Comparison of ENCODE assay signal across 10 cellular contexts in genomic region chr10:21524131-21524525, GRCh38. TPM values are rescaled to one million over a fixed set of nuclear protein-coding genes. Genes with fewer than 3 reads are reported as not detected.
DNase-seq lines count a peak whose midpoint lies in the region; ATAC-seq and TF ChIP-seq lines count a peak whose summit lies in the region.
"Had no signal": no experiment of that assay in that cellular context is flagged by ENCODE, and none has a peak within 500 bp of the region (broad histone marks: within the 10 kb centered on the region; RNA-seq: fewer than 3 reads in every experiment).

No MANE protein-coding gene starts in this region.

- peaks cover 17% of the 10 kb centered on the region for H3K27me3 Mint-ChIP-seq in H9 (ENCODE audit: low read depth)

- no peak overlapping the region for H2BK12ac ChIP-seq in H9 (ENCODE audit: insufficient read length, low read depth, low read length)

- H3T11ph ChIP-seq in H9 (ENCODE audit: low read length): no peak overlapping the region

- no peak overlapping the region for H3K56ac ChIP-seq in H9 (ENCODE audit: insufficient read length, low read depth, low read length)

- no peak overlapping the region for H2BK20ac ChIP-seq in H9 (ENCODE audit: low read depth, low read length, poor library complexity, severe bottlenecking)

- H4K5ac ChIP-seq in H9 (ENCODE audit: insufficient read length, low read depth, low read length): no peak overlapping the region

- H3K23ac ChIP-seq in H9 (ENCODE audit: insufficient read length, low read depth, low read length): no peak overlapping the region

- H3K36me3 Mint-ChIP-seq in H9 (ENCODE audit: insufficient read depth in 1 of 3, low read depth in 3 of 3): no peaks in the 10 kb centered on the region; a peak in 1 of 7 replicates

- no peak overlapping the region for H4K91ac ChIP-seq in H9 (ENCODE audit: insufficient read length, low read depth, low read length)

- no peak for DNase-seq in H9
- no peak for DNase-seq in ascending aorta (ENCODE audit: low spot score in 2 of 2)
- DNase-seq in spleen: no peak
- no peak for DNase-seq in SIG-M5 (lab: John Stamatoyannopoulos, UW)
- DNase-seq in pons (ENCODE audit: low spot score): no peak
- DNase-seq: colonic mucosa, GDM1 had no signal

- H2AFZ ChIP-seq in H9 (ENCODE audit: low read length): no peak overlapping the region

- H3K36me3 ChIP-seq in ascending aorta (no peaks in the 10 kb centered on the region), iPS-18a (ENCODE audit: control insufficient read depth, low read depth, low read length) (no peaks in the 10 kb centered on the region), spleen (no peaks in the 10 kb centered on the region)
- H3K36me3 ChIP-seq: colonic mucosa had no signal

- no peak overlapping the region for H2AK5ac ChIP-seq in H9 (ENCODE audit: insufficient read length, low read length)

- peaks cover 65 to 66% of the 10 kb centered on the region in 2 experiments for H3K4me1 Mint-ChIP-seq in H9

- WGBS in H9 (ENCODE audit: extremely low coverage, insufficient read length, low lambda C conversion rate): no CpG with 5 or more reads among the region's 7 CpGs
- 33 to 52% (median 40%) methylated on average over 7 of the region's 7 CpGs for WGBS in spleen, 5 donors

- peak overlapping the region; percentile 89; the same call in 1 of the 2 replicates for H3K14ac ChIP-seq in H9 (ENCODE audit: insufficient read depth, low read length)

- no peak overlapping the region for H3K18ac ChIP-seq in H9 (ENCODE audit: insufficient read length, low read depth, low read length)

- H3K4me3 ChIP-seq in ascending aorta: peak overlapping the region; percentile 65 to 90
- peak overlapping the region; percentile 96 for H3K4me3 ChIP-seq in iPS-18a (ENCODE audit: low read length)
- H3K4me3 ChIP-seq in spleen: peak overlapping the region in 2 of 8 donors; percentile 65 to 88

- H4K20me1 ChIP-seq in H9 (ENCODE audit: control insufficient read depth, insufficient read depth, insufficient read length): no peaks in the 10 kb centered on the region

- TF ChIP-seq POLR2A in spleen (IDR thresholded peaks at IDR 0.05): no peak

- peak overlapping the region; percentile 77 to 88 for H3K4me3 Mint-ChIP-seq in H9

- H3K9me3 ChIP-seq in H9 (ENCODE audit: control insufficient read depth, low read depth, low read length) (no peaks in the 10 kb centered on the region), ascending aorta (no peaks in the 10 kb centered on the region), iPS-18a (ENCODE audit: control insufficient read depth, low read depth, low read length) (no peaks in the 10 kb centered on the region), spleen (no peaks in the 10 kb centered on the region)
- H3K9me3 ChIP-seq: colonic mucosa had no signal

- H2BK5ac ChIP-seq in H9 (ENCODE audit: insufficient read length, low read length): no peak overlapping the region

- no peak overlapping the region for H2BK15ac ChIP-seq in H9 (ENCODE audit: low read depth, low read length)

- no peak overlapping the region for H4K8ac ChIP-seq in H9 (replicated peaks; ENCODE audit: insufficient read length, low read depth, low read length)

- H3K4me2 ChIP-seq in H9 (ENCODE audit: insufficient read depth, insufficient read length, low read length): peak overlapping the region; percentile 91

- no peaks in the 10 kb centered on the region for H3K79me1 ChIP-seq in H9 (ENCODE audit: insufficient read depth, low read depth, low read length, poor library complexity, severe bottlenecking)

- no peaks in the 10 kb centered on the region for H3K79me2 ChIP-seq in H9 (ENCODE audit: insufficient read depth, low read length)

- H3K4ac ChIP-seq in H9 (ENCODE audit: low read depth, low read length): no peak overlapping the region

- H3K27ac ChIP-seq in H9 (ENCODE audit: insufficient read length, low read depth, low read length) (peak overlapping the region; percentile 92), ascending aorta (peak overlapping the region; percentile 98 to 100), iPS-18a (ENCODE audit: low read length) (peak overlapping the region; percentile 99), spleen (peak overlapping the region in 5 of 8 donors; percentile 94 to 98 (median 97))

- no peak for TF ChIP-seq CTCF in H9 (conservative IDR thresholded peaks at IDR 0.05)
- no peak for TF ChIP-seq CTCF in ascending aorta (IDR thresholded peaks at IDR 0.05)
- TF ChIP-seq CTCF in spleen (IDR thresholded peaks at IDR 0.05 in 8 of 11, conservative IDR thresholded peaks at IDR 0.05 in 3 of 11): no peak

- peaks cover 3% of the 10 kb centered on the region; the same call in 1 of the 2 replicates for H3K27me3 ChIP-seq in H9 (ENCODE audit: insufficient read depth, low read length)
- no peaks in the 10 kb centered on the region for H3K27me3 ChIP-seq in ascending aorta
- peaks cover 22% of the 10 kb centered on the region for H3K27me3 ChIP-seq in iPS-18a (ENCODE audit: control insufficient read depth, insufficient read depth, low read length)
- peaks cover 0 to 97% (median 20%) of the 10 kb centered on the region in 7 donors for H3K27me3 ChIP-seq in spleen (replicated peaks in 1 of 7)

- peaks cover 30% of the 10 kb centered on the region for H3K23me2 ChIP-seq in H9 (ENCODE audit: insufficient read length, low read depth, low read length, poor library complexity, severe bottlenecking)

- no peak for ATAC-seq in HG03571 (IDR thresholded peaks at IDR 0.05; ENCODE audit: unreplicated experiment)
- no peak for ATAC-seq in GM21390 (IDR thresholded peaks at IDR 0.05; ENCODE audit: unreplicated experiment)

- H3K4me1 ChIP-seq in H9 (ENCODE audit: insufficient read depth, low read length) (0 out of 2 replicates have a peak, but pooled peaks cover 5% of the 10 kb centered on the region), ascending aorta (peaks cover 0 to 9% of the 10 kb centered on the region in 2 donors), iPS-18a (ENCODE audit: control insufficient read depth, low read depth, low read length) (peaks cover 58% of the 10 kb centered on the region), spleen (peaks cover 0 to 73% (median 40%) of the 10 kb centered on the region in 6 donors)
- H3K4me1 ChIP-seq: colonic mucosa had no signal

- H3K9me3 Mint-ChIP-seq in H9: no peaks in the 10 kb centered on the region; a peak in 2 of 5 replicates

- H3K9ac ChIP-seq in H9 (ENCODE audit: extremely low read depth, insufficient read length, low read length): no peak overlapping the region
- peak overlapping the region; percentile 99 for H3K9ac ChIP-seq in iPS-18a (ENCODE audit: low read length)

- no peak overlapping the region for H2BK120ac ChIP-seq in H9 (ENCODE audit: low read depth, low read length, poor library complexity, severe bottlenecking)

- intact Hi-C loops in ascending aorta (cut with DNase I) (loop anchor here (10.0 kb wide), 4 partner anchors 1509 to 1911 kb away; partner anchors contain the start of genes MSRB2 and OTUD1), spleen (cut with DNase I; ENCODE audit: low total_unique reads) (no loop called here)

- H3K27ac Mint-ChIP-seq in H9: peak overlapping the region in 2 of 3 experiments; percentile 99 to 100; a peak in 4 of 7 replicates

RNA-seq across cellular contexts. Expression of gene SKIDA1, which starts 1.4 kb away (rescaled TPM):
- total RNA-seq in H9 (2021) (5.4 and 5.9 TPM in 2 replicates), ascending aorta (not detected), spleen (under 1 TPM in 6 of 7 donors, not detected in 1; 0.16 to 0.91 (median 0.55) TPM)
- polyA plus RNA-seq in spleen: under 1 TPM; 0.14 to 0.48 (median 0.30) TPM

RNA-seq across cellular contexts. Expression of gene MLLT10, which starts 9.9 kb away (rescaled TPM):
- total RNA-seq in H9 (2021): 72.3 and 75.9 TPM in 2 replicates
- 16.3 TPM for total RNA-seq in ascending aorta
- 10 to 100 TPM; 34.9 to 58.1 (median 50.6) TPM for total RNA-seq in spleen
- 10 to 100 TPM in 1 of 3 donors, 1 to 10 TPM in 2; 9.5 to 13.7 (median 9.9) TPM for polyA plus RNA-seq in spleen
